ENCODE assay signal across 23 cellular contexts in genomic region chr15:76979996-76980520, GRCh38. TPM values are rescaled to one million over a fixed set of nuclear protein-coding genes. Genes with fewer than 3 reads are reported as not detected.
A peak's percentile ranks its signal among the peaks of the same experiment; 100 is the strongest.
DNase-seq lines count a peak whose midpoint lies in the region; ATAC-seq and TF ChIP-seq lines count a peak whose summit lies in the region.
"Had no signal": no experiment of that assay in that cellular context is flagged by ENCODE, and none has a peak within 500 bp of the region (broad histone marks: within the 10 kb centered on the region; RNA-seq: fewer than 3 reads in every experiment).

No MANE protein-coding gene starts in this region.

- H3K23ac ChIP-seq in neuronal stem cell (ENCODE audit: low read depth, low read length, poor library complexity), result no peak overlapping the region

- no peak overlapping the region for H4K91ac ChIP-seq in neuronal stem cell (ENCODE audit: low read depth, low read length, poor library complexity)

- peak overlapping the region; percentile 59 for H2AK5ac ChIP-seq in neuronal stem cell (ENCODE audit: low read depth, low read length)

- peaks cover 39% of the 10 kb centered on the region for H3K4me1 Mint-ChIP-seq in activated CD8-positive, alpha-beta memory T cell treated with anti-CD3 and anti-CD28 coated beads, Interleukin-2, amount 10 ng/mL, durations not matched to agents 7 days and 5 days
- H3K4me1 Mint-ChIP-seq in activated T-helper 17 cell treated with anti-CD3 and anti-CD28 coated beads, Interleukin-2, amount 50 U/mL, for 72 hours, result peaks cover 9% of the 10 kb centered on the region
- peaks cover 14 to 25% of the 10 kb centered on the region in 2 donors for H3K4me1 Mint-ChIP-seq in immature natural killer cell
- H3K4me1 Mint-ChIP-seq in endothelial cell (ENCODE audit: unreplicated experiment), result no peaks in the 10 kb centered on the region

- H3K9me3 ChIP-seq in neuronal stem cell (replicated peaks in 1 of 2; ENCODE audit: control insufficient read depth in 2 of 2, insufficient read depth in 1 of 2, low read depth in 1 of 2, low read length in 2 of 2), result peaks cover 0 to 5% of the 10 kb centered on the region in 2 donors
- H3K9me3 ChIP-seq: BE2C had no signal

- H3K4me1 ChIP-seq in neuronal stem cell (ENCODE audit: control insufficient read depth in 2 of 2, insufficient read depth in 1 of 2, low read depth in 1 of 2, low read length in 2 of 2), result peaks cover 0 to 10% of the 10 kb centered on the region in 2 donors
- H3K4me1 ChIP-seq: A549, BE2C had no signal

- CTCF ChIA-PET in activated CD8-positive, alpha-beta memory T cell treated with anti-CD3 and anti-CD28 coated beads, Interleukin-2, amount 10 ng/mL, durations not matched to agents 7 days and 5 days (lab: Charles Lee), result interaction anchor here (0.8 to 4.6 kb wide), 6 partner anchors 8 to 44 kb away, joined by 3 to 21 read pairs (median 3); no protein-coding TSS in a partner anchor

- H3K27me3 Mint-ChIP-seq in activated CD8-positive, alpha-beta memory T cell treated with anti-CD3 and anti-CD28 coated beads, Interleukin-2, amount 10 ng/mL, durations not matched to agents 7 days and 5 days, result no peaks in the 10 kb centered on the region
- H3K27me3 Mint-ChIP-seq in activated T-helper 17 cell treated with anti-CD3 and anti-CD28 coated beads, Interleukin-2, amount 50 U/mL, for 72 hours, result peaks cover 3% of the 10 kb centered on the region
- H3K27me3 Mint-ChIP-seq in immature natural killer cell (ENCODE audit: low read depth in 3 of 3), result peaks cover 0 to 4% (median 1%) of the 10 kb centered on the region in 3 donors
- peaks cover 3% of the 10 kb centered on the region for H3K27me3 Mint-ChIP-seq in endothelial cell (ENCODE audit: unreplicated experiment)
- H3K27me3 Mint-ChIP-seq: CD4-positive, alpha-beta T cell had no signal

- no peaks in the 10 kb centered on the region for H3K79me1 ChIP-seq in neuronal stem cell (ENCODE audit: low read depth, low read length)

- H2AFZ ChIP-seq in neuronal stem cell (ENCODE audit: low read length), result no peak overlapping the region
- H2AFZ ChIP-seq: GM23248 had no signal

- H3K4ac ChIP-seq in neuronal stem cell (ENCODE audit: low read length), result no peak overlapping the region

- H3K18ac ChIP-seq in neuronal stem cell (ENCODE audit: low read length), result peak overlapping the region; percentile 24

- no CpG with 5 or more reads among the region's 7 CpGs for WGBS in neuronal stem cell (ENCODE audit: extremely low coverage in 2 of 2, insufficient read length in 2 of 2, insufficient replicate concordance in 1 of 2), 2 donors

- no peak overlapping the region for H2BK120ac ChIP-seq in neuronal stem cell (ENCODE audit: low read depth, low read length)

- no peak overlapping the region for H2BK12ac ChIP-seq in neuronal stem cell (ENCODE audit: low read length)

- no peak for TF ChIP-seq CTCF in endothelial cell (IDR thresholded peaks at IDR 0.05; ENCODE audit: unreplicated experiment)

- H3K27ac ChIP-seq in neuronal stem cell (replicated peaks; ENCODE audit: low read length), result no peak overlapping the region
- H3K27ac ChIP-seq: A549, GM23248 had no signal

- peaks cover 5% of the 10 kb centered on the region for H3K9me3 Mint-ChIP-seq in activated CD8-positive, alpha-beta memory T cell treated with anti-CD3 and anti-CD28 coated beads, Interleukin-2, amount 10 ng/mL, durations not matched to agents 7 days and 5 days (ENCODE audit: low read depth)
- no peaks in the 10 kb centered on the region for H3K9me3 Mint-ChIP-seq in activated T-helper 17 cell treated with anti-CD3 and anti-CD28 coated beads, Interleukin-2, amount 50 U/mL, for 72 hours
- H3K9me3 Mint-ChIP-seq in immature natural killer cell (peaks cover 0 to under 1% (median 0%) of the 10 kb centered on the region in 6 donors), endothelial cell (ENCODE audit: unreplicated experiment) (no peaks in the 10 kb centered on the region)
- H3K9me3 Mint-ChIP-seq: CD4-positive, alpha-beta T cell had no signal

- no peak overlapping the region for H2BK5ac ChIP-seq in neuronal stem cell (ENCODE audit: low read length)

- no peak overlapping the region for H3K4me2 ChIP-seq in neuronal stem cell (ENCODE audit: insufficient read depth, low read length, poor library complexity, severe bottlenecking)
- H3K4me2 ChIP-seq: A549; BLaER1 treated with 17β-estradiol and CSF1 and Interleukin-3, amounts not matched to agents 10 nM and 100 nM had no signal

- peaks cover 0 to 14% (median 0%) of the 10 kb centered on the region in 3 experiments for H3K27me3 ChIP-seq in neuronal stem cell (ENCODE audit: control insufficient read depth in 3 of 3, insufficient read depth in 3 of 3, low read depth in 1 of 3, low read length in 3 of 3)
- H3K27me3 ChIP-seq: BE2C; BLaER1 treated with 17β-estradiol and CSF1 and Interleukin-3, amounts not matched to agents 10 nM and 100 nM had no signal

- no peak overlapping the region for H3K4me3 Mint-ChIP-seq in activated CD8-positive, alpha-beta memory T cell treated with anti-CD3 and anti-CD28 coated beads, Interleukin-2, amount 10 ng/mL, durations not matched to agents 7 days and 5 days
- no peak overlapping the region for H3K4me3 Mint-ChIP-seq in activated T-helper 17 cell treated with anti-CD3 and anti-CD28 coated beads, Interleukin-2, amount 50 U/mL, for 72 hours
- no peak overlapping the region for H3K4me3 Mint-ChIP-seq in immature natural killer cell
- no peak overlapping the region for H3K4me3 Mint-ChIP-seq in endothelial cell (ENCODE audit: unreplicated experiment)
- H3K4me3 Mint-ChIP-seq: CD14-positive monocyte; CD4-positive, alpha-beta T cell; CD8-positive, alpha-beta memory T cell had no signal

- H2BK15ac ChIP-seq in neuronal stem cell (ENCODE audit: low read length), result no peak overlapping the region

- H3K36me3 Mint-ChIP-seq in activated CD8-positive, alpha-beta memory T cell treated with anti-CD3 and anti-CD28 coated beads, Interleukin-2, amount 10 ng/mL, durations not matched to agents 7 days and 5 days, result peaks cover 10% of the 10 kb centered on the region
- no peaks in the 10 kb centered on the region for H3K36me3 Mint-ChIP-seq in activated T-helper 17 cell treated with anti-CD3 and anti-CD28 coated beads, Interleukin-2, amount 50 U/mL, for 72 hours (ENCODE audit: low read depth)
- peaks cover 0 to 6% (median 0%) of the 10 kb centered on the region in 3 donors for H3K36me3 Mint-ChIP-seq in immature natural killer cell
- no peaks in the 10 kb centered on the region for H3K36me3 Mint-ChIP-seq in endothelial cell (ENCODE audit: low read depth, unreplicated experiment)

- no peak for ATAC-seq in activated CD8-positive, alpha-beta memory T cell treated with anti-CD3 and anti-CD28 coated beads, Interleukin-2, amount 10 ng/mL, durations not matched to agents 7 days and 5 days
- ATAC-seq in activated T-helper 17 cell treated with anti-CD3 and anti-CD28 coated beads, Interleukin-2, amount 50 U/mL, for 72 hours (replicated peaks), result no peak
- ATAC-seq: A549, GM12878 had no signal

- DNase-seq in activated CD8-positive, alpha-beta memory T cell treated with anti-CD3 and anti-CD28 coated beads, Interleukin-2, amount 10 ng/mL, durations not matched to agents 7 days and 5 days, result peak; percentile 27
- DNase-seq in neuronal stem cell (ENCODE audit: low spot score), result no peak
- DNase-seq in immature natural killer cell, result no peak
- DNase-seq in T1000 (lab: John Stamatoyannopoulos, UW), result no peak
- DNase-seq in endothelial cell (ENCODE audit: low spot score), result no peak
- DNase-seq: 8988T; ACHN; AML-193; BE2C; CD4-positive, alpha-beta T cell; CD8-positive, alpha-beta memory T cell; DMS 273 treated with DMSO at 0.1 percent for 48 hours; DMS79; EL; GDM1; GM23248; H7; HCEC 1CT had no signal

- H3K9ac ChIP-seq in neuronal stem cell (ENCODE audit: low read depth, low read length, poor library complexity), result peak overlapping the region; percentile 54
- H3K9ac ChIP-seq: BLaER1 treated with 17β-estradiol and CSF1 and Interleukin-3, amounts not matched to agents 10 nM and 100 nM; GM23248 had no signal

- no peaks in the 10 kb centered on the region for H3K36me3 ChIP-seq in neuronal stem cell (replicated peaks in 1 of 2; ENCODE audit: control insufficient read depth in 2 of 2, insufficient read depth in 2 of 2, low read length in 2 of 2)
- H3K36me3 ChIP-seq: BE2C; BLaER1 treated with 17β-estradiol and CSF1 and Interleukin-3, amounts not matched to agents 10 nM and 100 nM had no signal

- H3K27ac Mint-ChIP-seq in activated CD8-positive, alpha-beta memory T cell treated with anti-CD3 and anti-CD28 coated beads, Interleukin-2, amount 10 ng/mL, durations not matched to agents 7 days and 5 days, result no peak overlapping the region
- H3K27ac Mint-ChIP-seq in activated T-helper 17 cell treated with anti-CD3 and anti-CD28 coated beads, Interleukin-2, amount 50 U/mL, for 72 hours, result peak overlapping the region; percentile 38
- H3K27ac Mint-ChIP-seq in immature natural killer cell (no peak overlapping the region), endothelial cell (ENCODE audit: unreplicated experiment) (no peak overlapping the region)
- H3K27ac Mint-ChIP-seq: CD4-positive, alpha-beta T cell; CD8-positive, alpha-beta memory T cell had no signal

- no peak overlapping the region for H4K8ac ChIP-seq in neuronal stem cell (ENCODE audit: low read depth, low read length)

- no peak overlapping the region for H3K14ac ChIP-seq in neuronal stem cell (ENCODE audit: low read length)

- H3K4me3 ChIP-seq in neuronal stem cell (ENCODE audit: low read length in 2 of 2), result no peak overlapping the region
- H3K4me3 ChIP-seq: A549; BLaER1 treated with 17β-estradiol and CSF1 and Interleukin-3, amounts not matched to agents 10 nM and 100 nM; GM12878; GM23248 had no signal

RNA-seq across cellular contexts. Expression of gene PSTPIP1, which starts 14.9 kb away (rescaled TPM):
- total RNA-seq in activated CD8-positive, alpha-beta memory T cell treated with anti-CD3 and anti-CD28 coated beads, Interleukin-2, amount 10 ng/mL, durations not matched to agents 7 days and 5 days, result 100 to 1,000 TPM; 157 to 255 TPM
- 100 to 1,000 TPM; 125 to 137 TPM for total RNA-seq in activated T-helper 17 cell treated with anti-CD3 and anti-CD28 coated beads, Interleukin-2, amount 50 U/mL, for 72 hours
- 2.0 TPM for polyA plus RNA-seq in neuronal stem cell (2013, experiment 1 of 2)
- 1.8 TPM for polyA plus RNA-seq in neuronal stem cell (2013, experiment 2 of 2)
- polyA plus RNA-seq in immature natural killer cell, result 100 to 1,000 TPM in 1 of 3 donors, 10 to 100 TPM in 2; 84.4 to 127 (median 99.3) TPM
- not detected for total RNA-seq in endothelial cell (ENCODE audit: unreplicated experiment)
- total RNA-seq: GM23248 had no signal
- polyA plus RNA-seq: A549 had no signal

RNA-seq across cellular contexts. Expression of gene RCN2, which starts 48.5 kb away (rescaled TPM):
- total RNA-seq in activated CD8-positive, alpha-beta memory T cell treated with anti-CD3 and anti-CD28 coated beads, Interleukin-2, amount 10 ng/mL, durations not matched to agents 7 days and 5 days, result 10 to 100 TPM; 22.5 to 28.6 TPM
- 10 to 100 TPM; 18.1 to 27.5 TPM for total RNA-seq in activated T-helper 17 cell treated with anti-CD3 and anti-CD28 coated beads, Interleukin-2, amount 50 U/mL, for 72 hours
- 246 TPM for polyA plus RNA-seq in neuronal stem cell (2013, experiment 1 of 2)
- polyA plus RNA-seq in neuronal stem cell (2013, experiment 2 of 2), result 252 TPM
- 10 to 100 TPM; 54.0 to 68.2 (median 64.1) TPM for polyA plus RNA-seq in immature natural killer cell
- 76.1 TPM for total RNA-seq in endothelial cell (ENCODE audit: unreplicated experiment)

Comparison
In these comparisons a context has a peak if more than half of its experiments do, and no peak if none do; other contexts are left out.
1. RNA of gene PSTPIP1, which starts 14.9 kb away (total RNA-seq): 157 to 255 TPM in activated CD8-positive, alpha-beta memory T cell treated with anti-CD3 and anti-CD28 coated beads, Interleukin-2, amount 10 ng/mL, durations not matched to agents 7 days and 5 days and 125 to 137 TPM in activated T-helper 17 cell treated with anti-CD3 and anti-CD28 coated beads, Interleukin-2, amount 50 U/mL, for 72 hours; not detected in endothelial cell (single experiment); every median in the first group is over 100 times any median in the second.